ENCODE assay signal across 1 cellular context in the genomic region with DNA sequence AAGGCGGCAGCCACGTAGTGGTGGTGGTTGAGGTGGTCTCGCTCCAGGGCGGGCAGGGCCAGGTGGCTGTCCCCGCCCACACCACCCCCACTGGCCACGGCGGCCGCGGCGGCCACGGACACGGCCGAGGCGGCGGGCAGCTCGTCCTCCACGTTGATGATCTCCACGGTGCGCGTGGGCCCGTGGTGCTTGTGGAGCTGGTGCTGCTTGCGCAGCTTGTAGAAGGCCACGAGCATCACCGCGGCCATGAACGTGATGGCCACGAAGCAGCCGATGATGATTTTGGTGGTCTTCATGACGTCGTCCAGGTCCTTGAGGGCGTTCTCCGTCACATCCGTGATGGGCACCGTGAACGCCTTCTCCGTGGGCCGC.
A peak's percentile ranks its signal among the peaks of the same experiment; 100 is the strongest.
TF ChIP-seq lines count a peak whose summit lies in the region.

No MANE protein-coding gene starts in this region.

TF ChIP-seq in K562, 482 proteins besides CTCF, POLR2A, EP300 and RAD21:
- TF ChIP-seq NR1H2 (CRISPR knock-in tag; IDR thresholded peaks at IDR 0.05) (no peak), POLR2G (IDR thresholded peaks at IDR 0.05; ENCODE audit: low read depth, low read length) (peak; percentile 19; the same call in 1 of the 2 replicates), ZBTB17 (CRISPR knock-in tag; IDR thresholded peaks at IDR 0.05) (no peak), SMARCE1 (IDR thresholded peaks at IDR 0.05) (no peak)
- TF ChIP-seq, protein P1, sequence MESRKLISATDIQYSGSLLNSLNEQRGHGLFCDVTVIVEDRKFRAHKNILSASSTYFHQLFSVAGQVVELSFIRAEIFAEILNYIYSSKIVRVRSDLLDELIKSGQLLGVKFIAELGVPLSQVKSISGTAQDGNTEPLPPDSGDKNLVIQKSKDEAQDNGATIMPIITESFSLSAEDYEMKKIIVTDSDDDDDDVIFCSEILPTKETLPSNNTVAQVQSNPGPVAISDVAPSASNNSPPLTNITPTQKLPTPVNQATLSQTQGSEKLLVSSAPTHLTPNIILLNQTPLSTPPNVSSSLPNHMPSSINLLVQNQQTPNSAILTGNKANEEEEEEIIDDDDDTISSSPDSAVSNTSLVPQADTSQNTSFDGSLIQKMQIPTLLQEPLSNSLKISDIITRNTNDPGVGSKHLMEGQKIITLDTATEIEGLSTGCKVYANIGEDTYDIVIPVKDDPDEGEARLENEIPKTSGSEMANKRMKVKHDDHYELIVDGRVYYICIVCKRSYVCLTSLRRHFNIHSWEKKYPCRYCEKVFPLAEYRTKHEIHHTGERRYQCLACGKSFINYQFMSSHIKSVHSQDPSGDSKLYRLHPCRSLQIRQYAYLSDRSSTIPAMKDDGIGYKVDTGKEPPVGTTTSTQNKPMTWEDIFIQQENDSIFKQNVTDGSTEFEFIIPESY (CRISPR knock-in tag; IDR thresholded peaks at IDR 0.05) = peak; percentile 67
